ENCODE assay signal across 1 cellular context in genomic region chr3:16332904-16333426, GRCh38.
TF ChIP-seq lines count a peak whose summit lies in the region.

No MANE protein-coding gene starts in this region.

TF ChIP-seq in HepG2, 621 proteins besides CTCF, POLR2A, EP300 and RAD21 (continued from another document and continues in another):
- TF ChIP-seq ZNF280D (CRISPR knock-in tag; IDR thresholded peaks at IDR 0.05) (peak; percentile 54; the same call in 1 of the 2 replicates), SIX4 (CRISPR knock-in tag; IDR thresholded peaks at IDR 0.05) (0 out of 2 replicates have a peak, but pooled peaks have one; percentile 17), ZMAT3 (CRISPR knock-in tag; conservative IDR thresholded peaks at IDR 0.05) (0 out of 2 replicates have a peak, but pooled peaks have one; percentile 58), BRF2 (CRISPR knock-in tag; IDR thresholded peaks at IDR 0.05) (peak; percentile 83; the same call in 1 of the 2 replicates), MLXIP (CRISPR knock-in tag; IDR thresholded peaks at IDR 0.05; ENCODE audit: borderline replicate concordance) (no peak), PPARG (CRISPR knock-in tag; conservative IDR thresholded peaks at IDR 0.05) (peak; percentile 64; the same call in 1 of the 2 replicates), HIC2 (CRISPR knock-in tag; IDR thresholded peaks at IDR 0.05; ENCODE audit: low read depth) (no peak), FOXK1 (CRISPR knock-in tag; IDR thresholded peaks at IDR 0.05; ENCODE audit: borderline replicate concordance, low read depth) (0 out of 2 replicates have a peak, but pooled peaks have one; percentile 51), ZBTB34 (CRISPR knock-in tag; IDR thresholded peaks at IDR 0.05) (peak; percentile 73; the same call in 1 of the 2 replicates), RXRB (CRISPR knock-in tag; IDR thresholded peaks at IDR 0.05; ENCODE audit: borderline replicate concordance) (peak; percentile 98), RBFOX2 (IDR thresholded peaks at IDR 0.05; ENCODE audit: low read depth, low read length) (no peak), SMAD3 (CRISPR knock-in tag; IDR thresholded peaks at IDR 0.05) (peak; percentile 26; the same call in 1 of the 2 replicates), FOSL1 (CRISPR knock-in tag; IDR thresholded peaks at IDR 0.05; ENCODE audit: borderline replicate concordance) (no peak), REPIN1 (CRISPR knock-in tag; IDR thresholded peaks at IDR 0.05; ENCODE audit: borderline replicate concordance, low read depth) (peak; percentile 67; the same call in 1 of the 2 replicates), NR2F2 (IDR thresholded peaks at IDR 0.05; ENCODE audit: borderline replicate concordance, low read depth) (peak; percentile 63; the same call in 1 of the 2 replicates), ERF (CRISPR knock-in tag; IDR thresholded peaks at IDR 0.05) (peak; percentile 45; the same call in 1 of the 2 replicates), HNF4A (CRISPR knock-in tag; IDR thresholded peaks at IDR 0.05) (peak; percentile 95), LCORL (IDR thresholded peaks at IDR 0.05) (peak; percentile 99), LCORL (CRISPR knock-in tag; IDR thresholded peaks at IDR 0.05) (peak; percentile 96), REL (CRISPR knock-in tag; conservative IDR thresholded peaks at IDR 0.05) (no peak), ZSCAN5A (CRISPR knock-in tag; IDR thresholded peaks at IDR 0.05; ENCODE audit: borderline replicate concordance) (peak; percentile 60; the same call in 1 of the 2 replicates), POGZ (CRISPR knock-in tag; IDR thresholded peaks at IDR 0.05) (peak; percentile 81), TCF7 (IDR thresholded peaks at IDR 0.05; ENCODE audit: low read depth) (peak; percentile 86), REST (IDR thresholded peaks at IDR 0.05; ENCODE audit: borderline replicate concordance in 1 of 2, low read depth in 1 of 2, low read length in 2 of 2) (0 out of 4 replicates have a peak, but pooled peaks of 1 of the 2 experiments have one; percentile 18), GABPA (IDR thresholded peaks at IDR 0.05; ENCODE audit: low read depth, low read length) (no peak), GABPA (CRISPR knock-in tag; IDR thresholded peaks at IDR 0.05; ENCODE audit: low read depth) (peak; percentile 32; the same call in 1 of the 2 replicates), PATZ1 (CRISPR knock-in tag; IDR thresholded peaks at IDR 0.05) (peak; percentile 40; the same call in 1 of the 2 replicates), ZFP36L2 (CRISPR knock-in tag; IDR thresholded peaks at IDR 0.05) (no peak), MLX (CRISPR knock-in tag; IDR thresholded peaks at IDR 0.05) (peak; percentile 73), FOXA1 (IDR thresholded peaks at IDR 0.05) (peak; percentile 63), FOXA1 (CRISPR knock-in tag; IDR thresholded peaks at IDR 0.05) (peak; percentile 69), TEF (CRISPR knock-in tag; IDR thresholded peaks at IDR 0.05) (no peak), PREB (CRISPR knock-in tag; IDR thresholded peaks at IDR 0.05) (no peak), HNF4G (IDR thresholded peaks at IDR 0.05; ENCODE audit: borderline replicate concordance, low read depth, low read length) (peak; percentile 81), HNF4G (CRISPR knock-in tag; IDR thresholded peaks at IDR 0.05; ENCODE audit: borderline replicate concordance, low read depth) (no peak; the same call in 1 of the 2 replicates), ZNF292 (CRISPR knock-in tag; IDR thresholded peaks at IDR 0.05; ENCODE audit: borderline replicate concordance, low read depth) (peak; percentile 43; the same call in 1 of the 2 replicates), HOXA9 (CRISPR knock-in tag; IDR thresholded peaks at IDR 0.05; ENCODE audit: borderline replicate concordance) (no peak)
